Comparison of ENCODE assay signal across 9 cellular contexts in genomic region chr5:109703165-109703564, GRCh38.
"Had no signal": no experiment of that assay in that cellular context is flagged by ENCODE, and none has a peak within 500 bp of the region (broad histone marks: within the 10 kb centered on the region; RNA-seq: fewer than 3 reads in every experiment).

No MANE protein-coding gene starts in this region.

- H3K36me3 ChIP-seq: HAP-1 had no signal

- H3K9ac ChIP-seq: GM23248 had no signal

- H2AFZ ChIP-seq: GM23248 had no signal

- H3K4me3 Mint-ChIP-seq: HFFc6 had no signal

- H3K9me3 Mint-ChIP-seq: HFFc6, IgD-negative memory B cell had no signal

- H3K27ac ChIP-seq: GM23248, HL-60 had no signal

- H3K4me3 ChIP-seq: GM23248, HAP-1 had no signal

- H3K27me3 Mint-ChIP-seq: IgD-negative memory B cell had no signal

- DNase-seq: GOT3, H7, HFFc6 had no signal

- ATAC-seq: HCT116, HepG2 had no signal

- H3K9me3 ChIP-seq: HAP-1 had no signal

- H3K4me1 ChIP-seq: HAP-1 had no signal

- H3K27ac Mint-ChIP-seq: HFFc6 had no signal
